In the genomic region with DNA sequence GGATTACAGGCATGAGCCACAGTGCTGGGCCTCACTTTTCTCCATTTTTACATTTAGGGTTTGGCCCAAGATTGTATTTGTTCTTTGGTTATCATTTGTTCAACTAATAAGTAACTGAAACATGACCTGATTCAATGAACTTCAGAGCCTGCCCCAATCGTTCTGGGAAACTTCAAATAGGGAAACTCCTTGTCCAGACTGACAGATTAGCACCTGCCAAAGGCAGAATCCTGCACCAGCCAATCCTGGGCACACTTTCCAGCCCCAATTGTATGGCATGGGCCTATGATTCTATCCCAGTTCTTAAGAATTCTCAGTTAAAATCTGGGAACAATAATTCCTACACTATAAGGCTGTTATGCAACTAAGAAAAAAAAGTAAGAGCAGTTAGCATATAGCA, we compare ENCODE assay signal across 6 cellular contexts.
"Had no signal": no experiment of that assay in that cellular context is flagged by ENCODE, and none has a peak within 500 bp of the region (broad histone marks: within the 10 kb centered on the region; RNA-seq: fewer than 3 reads in every experiment).

No MANE protein-coding gene starts in this region.

- H3K9me3 ChIP-seq: HAP-1 had no signal

- H3K4me3 ChIP-seq: HAP-1 had no signal

- ATAC-seq: HepG2 had no signal

- H3K4me1 ChIP-seq: HAP-1 had no signal

- FAIRE-seq: HepG2 had no signal

- H3K27ac ChIP-seq: HL-60 had no signal

- DNase-seq: GOT3, H7, KG1 had no signal
